Comparison of ENCODE assay signal across 19 cellular contexts in the genomic region with DNA sequence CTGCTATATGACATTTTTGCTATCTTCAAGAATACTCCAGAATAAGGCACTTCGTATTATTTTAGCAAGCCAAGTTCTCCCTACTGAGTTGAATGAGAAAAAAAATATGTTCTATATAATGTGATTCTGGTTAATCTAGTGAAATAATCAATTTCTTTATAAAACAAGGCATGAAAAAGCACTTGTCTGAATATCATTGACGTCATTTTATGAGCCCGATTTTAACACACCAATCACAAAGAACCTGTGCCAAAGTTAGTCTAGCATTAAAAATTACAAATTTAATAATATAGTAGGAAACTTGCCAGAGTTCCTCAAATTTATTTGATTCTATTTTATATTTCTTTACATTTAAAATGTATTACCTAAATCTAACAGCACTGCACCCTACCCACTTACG.
"Had no signal": no experiment of that assay in that cellular context is flagged by ENCODE, and none has a peak within 500 bp of the region (broad histone marks: within the 10 kb centered on the region; RNA-seq: fewer than 3 reads in every experiment).

No MANE protein-coding gene starts in this region.

- H3K27me3 ChIP-seq: adrenal gland, breast epithelium had no signal

- H3K27ac Mint-ChIP-seq: activated CD8-positive, alpha-beta T cell treated with anti-CD3 and anti-CD28 coated beads for 36 hours; activated naive CD8-positive, alpha-beta T cell treated with anti-CD3 and anti-CD28 coated beads, Interleukin-2, amount 10 ng/mL, durations not matched to agents 7 days and 5 days; activated T-cell treated with anti-CD3 and anti-CD28 coated beads, Interleukin-2, amount 50 U/mL, for 72 hours; T-cell had no signal

- H3K9me3 ChIP-seq: adrenal gland, breast epithelium had no signal

- H3K27me3 Mint-ChIP-seq: activated CD8-positive, alpha-beta T cell treated with anti-CD3 and anti-CD28 coated beads for 36 hours; activated naive CD8-positive, alpha-beta T cell treated with anti-CD3 and anti-CD28 coated beads, Interleukin-2, amount 10 ng/mL, durations not matched to agents 7 days and 5 days; T-cell had no signal

- H3K4me3 Mint-ChIP-seq: activated CD8-positive, alpha-beta T cell treated with anti-CD3 and anti-CD28 coated beads for 36 hours; activated naive CD8-positive, alpha-beta T cell treated with anti-CD3 and anti-CD28 coated beads, Interleukin-2, amount 10 ng/mL, durations not matched to agents 7 days and 5 days; activated T-cell treated with anti-CD3 and anti-CD28 coated beads, Interleukin-2, amount 50 U/mL, for 72 hours; T-cell had no signal

- H3K27ac ChIP-seq: adrenal gland, breast epithelium, SK-N-MC, VCaP had no signal

- H3K4me3 ChIP-seq: adrenal gland, breast epithelium, SK-N-MC had no signal

- H3K9me3 Mint-ChIP-seq: activated CD8-positive, alpha-beta T cell treated with anti-CD3 and anti-CD28 coated beads for 36 hours; activated naive CD8-positive, alpha-beta T cell treated with anti-CD3 and anti-CD28 coated beads, Interleukin-2, amount 10 ng/mL, durations not matched to agents 7 days and 5 days; activated T-cell treated with anti-CD3 and anti-CD28 coated beads, Interleukin-2, amount 50 U/mL, for 72 hours had no signal

- H3K4me1 Mint-ChIP-seq: activated naive CD8-positive, alpha-beta T cell treated with anti-CD3 and anti-CD28 coated beads, Interleukin-2, amount 10 ng/mL, durations not matched to agents 7 days and 5 days; T-cell had no signal

- H3K36me3 Mint-ChIP-seq: activated naive CD8-positive, alpha-beta T cell treated with anti-CD3 and anti-CD28 coated beads, Interleukin-2, amount 10 ng/mL, durations not matched to agents 7 days and 5 days; T-cell had no signal

- H3K36me3 ChIP-seq: adrenal gland, breast epithelium had no signal

- DNase-seq: activated CD4-positive, alpha-beta T cell treated with anti-CD3 and anti-CD28 coated beads for 4 hours; activated CD8-positive, alpha-beta memory T cell treated with anti-CD3 and anti-CD28 coated beads, Interleukin-2, amount 50 U/mL, for 4 hours; activated CD8-positive, alpha-beta T cell treated with anti-CD3 and anti-CD28 coated beads for 36 hours; activated naive CD4-positive, alpha-beta T cell treated with anti-CD3 and anti-CD28 coated beads, Interleukin-2, amount 50 U/mL, for 16 hours; activated naive CD8-positive, alpha-beta T cell treated with anti-CD3 and anti-CD28 coated beads, Interleukin-2, amount 10 ng/mL, durations not matched to agents 7 days and 5 days; activated T-cell treated with anti-CD3 and anti-CD28 coated beads, Interleukin-2, amount 50 U/mL, for 72 hours; adrenal gland; anterior cingulate cortex; caudate nucleus; KBM-7; NCI-H1092; NCI-H2029 treated with DMSO at 0.1 percent for 48 hours; NCI-H510A; NCI-H526 treated with DMSO at 0.1 percent for 48 hours; RPMI8226; T-cell had no signal

- H3K4me1 ChIP-seq: adrenal gland, breast epithelium had no signal
